31 cellular contexts compared by ENCODE assay signal in the genomic region with DNA sequence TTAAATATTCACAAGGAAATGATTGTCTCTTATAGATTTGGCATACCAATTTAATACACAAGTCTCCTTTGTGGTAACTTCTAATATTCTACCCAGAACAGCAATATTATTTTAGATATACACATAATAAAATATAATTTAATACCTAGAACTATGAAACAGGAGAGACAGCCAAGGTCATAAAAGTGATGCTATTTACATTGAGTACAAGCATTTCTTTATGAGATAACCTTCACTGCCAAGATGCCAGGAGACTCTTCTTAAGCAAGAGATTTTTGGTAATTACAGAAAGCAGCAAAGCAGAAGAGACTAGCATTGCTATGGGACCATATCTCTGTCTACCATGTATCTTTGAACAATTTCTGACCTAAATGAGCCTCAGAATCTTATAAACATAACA.
A peak's percentile ranks its signal among the peaks of the same experiment; 100 is the strongest.
DNase-seq lines count a peak whose midpoint lies in the region; ATAC-seq and TF ChIP-seq lines count a peak whose summit lies in the region.
"Had no signal": no experiment of that assay in that cellular context is flagged by ENCODE, and none has a peak within 500 bp of the region (broad histone marks: within the 10 kb centered on the region; RNA-seq: fewer than 3 reads in every experiment).

No MANE protein-coding gene starts in this region.

- H3K36me3 ChIP-seq in GM23338 (ENCODE audit: insufficient read depth) = no peaks in the 10 kb centered on the region
- H3K36me3 ChIP-seq: BE2C; BLaER1; BLaER1 treated with 17β-estradiol and CSF1 and Interleukin-3, amounts not matched to agents 10 nM and 100 nM had no signal

- H4K20me1 ChIP-seq in GM23338 (replicated peaks; ENCODE audit: insufficient read depth) = no peaks in the 10 kb centered on the region
- H4K20me1 ChIP-seq: BLaER1; BLaER1 treated with 17β-estradiol and CSF1 and Interleukin-3, amounts not matched to agents 10 nM and 100 nM had no signal

- no peaks in the 10 kb centered on the region for H3K79me2 ChIP-seq in GM23338 (replicated peaks; ENCODE audit: insufficient read depth)

- H3K9me2 ChIP-seq in GM23338 (ENCODE audit: insufficient read depth) = no peaks in the 10 kb centered on the region

- H2AFZ ChIP-seq in GM23338 = no peak overlapping the region

- no peaks in the 10 kb centered on the region for H3F3A ChIP-seq in GM23338 (replicated peaks; ENCODE audit: low read depth)

- H3K4me1 Mint-ChIP-seq in GM23338 = peaks cover 7% of the 10 kb centered on the region
- H3K4me1 Mint-ChIP-seq: B cell; CD14-positive monocyte; CD4-positive, alpha-beta memory T cell; CD4-positive, CD25-positive, alpha-beta regulatory T cell; CD8-positive, alpha-beta memory T cell had no signal

- TF ChIP-seq CTCF in LNCaP clone FGC (IDR thresholded peaks at IDR 0.05; ENCODE audit: control insufficient read depth, extremely low read depth, insufficient read depth) (no peak), VCaP (conservative IDR thresholded peaks at IDR 0.05) (no peak), GM23338 (conservative IDR thresholded peaks at IDR 0.05; ENCODE audit: low read depth in 2 of 2) (no peak)

- H3K27me3 ChIP-seq in GM23338 (ENCODE audit: insufficient read depth) = no peaks in the 10 kb centered on the region
- H3K27me3 ChIP-seq: BE2C; BLaER1; BLaER1 treated with 17β-estradiol and CSF1 and Interleukin-3, amounts not matched to agents 10 nM and 100 nM had no signal

- ATAC-seq in GM23338 = no peak
- ATAC-seq: A549; CD8-positive, alpha-beta T cell had no signal

- peaks cover 5% of the 10 kb centered on the region; the same call in 1 of the 2 replicates for H3K4me1 ChIP-seq in GM23338 (ENCODE audit: insufficient read depth)
- H3K4me1 ChIP-seq: A549; BE2C; BLaER1; BLaER1 treated with 17β-estradiol and CSF1 and Interleukin-3, amounts not matched to agents 10 nM and 100 nM; Caco-2 had no signal

- no peaks in the 10 kb centered on the region for H3K27me3 Mint-ChIP-seq in GM23338 (ENCODE audit: insufficient read depth, low read depth, poor library complexity)
- H3K27me3 Mint-ChIP-seq: B cell; CD4-positive, alpha-beta memory T cell; CD4-positive, alpha-beta T cell; CD4-positive, CD25-positive, alpha-beta regulatory T cell; CD8-positive, alpha-beta memory T cell had no signal

- no peaks in the 10 kb centered on the region for H3K36me3 Mint-ChIP-seq in GM23338 (ENCODE audit: low read depth)
- H3K36me3 Mint-ChIP-seq: CD14-positive monocyte; CD4-positive, alpha-beta memory T cell; CD4-positive, CD25-positive, alpha-beta regulatory T cell; CD8-positive, alpha-beta memory T cell; CD8-positive, alpha-beta T cell had no signal

- H3K27ac ChIP-seq in VCaP = peak overlapping the region; percentile 62
- H3K27ac ChIP-seq in GM23338 (ENCODE audit: low read depth) = no peak overlapping the region
- H3K27ac ChIP-seq: 22Rv1; A549; BLaER1; BLaER1 treated with 17β-estradiol and CSF1 and Interleukin-3, amounts not matched to agents 10 nM and 100 nM; C4-2B had no signal

- no peak overlapping the region for H3K27ac Mint-ChIP-seq in GM23338
- H3K27ac Mint-ChIP-seq: B cell; CD14-positive monocyte; CD4-positive, alpha-beta memory T cell; CD4-positive, alpha-beta T cell; CD4-positive, CD25-positive, alpha-beta regulatory T cell; CD8-positive, alpha-beta memory T cell; CD8-positive, alpha-beta T cell had no signal

- H3K9me3 Mint-ChIP-seq in GM23338 = no peaks in the 10 kb centered on the region

- H3K4me2 ChIP-seq in GM23338 = no peak overlapping the region
- H3K4me2 ChIP-seq: A549; BLaER1; BLaER1 treated with 17β-estradiol and CSF1 and Interleukin-3, amounts not matched to agents 10 nM and 100 nM had no signal

- H3K4me3 Mint-ChIP-seq in GM23338 = no peak overlapping the region
- H3K4me3 Mint-ChIP-seq: B cell; CD14-positive monocyte; CD4-positive, alpha-beta memory T cell; CD4-positive, alpha-beta T cell; CD4-positive, CD25-positive, alpha-beta regulatory T cell; CD8-positive, alpha-beta memory T cell; CD8-positive, alpha-beta T cell had no signal

- peak; percentile 94 for DNase-seq in LNCaP clone FGC (ENCODE audit: low read depth)
- DNase-seq in activated CD4-positive, CD25-positive, alpha-beta regulatory T cell (lab: John Stamatoyannopoulos, UW) = no peak
- DNase-seq in GM23338 (ENCODE audit: low spot score) = no peak
- DNase-seq: 8988T; ACHN; AML-193; BE2C; C1 segment of cervical spinal cord; Caco-2; Calu3; CD4-positive, alpha-beta memory T cell; CD4-positive, alpha-beta T cell; CD4-positive, CD25-positive, alpha-beta regulatory T cell; CD8-positive, alpha-beta memory T cell; CD8-positive, alpha-beta T cell; COR-L47; DMS 273 treated with DMSO at 0.1 percent for 48 hours; DMS153; DMS53; DMS79; DMS79 treated with DMSO at 0.1 percent for 48 hours; DND-41; EL had no signal

- H3K4me3 ChIP-seq in LNCaP clone FGC (ENCODE audit: low read depth, low read length) (no peak overlapping the region), GM23338 (no peak overlapping the region)
- H3K4me3 ChIP-seq: A549; BLaER1; BLaER1 treated with 17β-estradiol and CSF1 and Interleukin-3, amounts not matched to agents 10 nM and 100 nM had no signal

TF ChIP-seq in GM23338, 12 proteins besides CTCF, POLR2A, EP300 and RAD21:
- TF ChIP-seq ZNF331 (CRISPR knock-in tag; IDR thresholded peaks at IDR 0.05; ENCODE audit: low read depth) (no peak), JUNB (IDR thresholded peaks at IDR 0.05; ENCODE audit: unreplicated experiment) (no peak), CREB1 (CRISPR knock-in tag; IDR thresholded peaks at IDR 0.05; ENCODE audit: low read depth) (no peak), EZH2phosphoT487 (IDR thresholded peaks at IDR 0.05; ENCODE audit: unreplicated experiment) (no peak), STAT1 (IDR thresholded peaks at IDR 0.05; ENCODE audit: unreplicated experiment) (no peak)
- TF ChIP-seq, protein P1, sequence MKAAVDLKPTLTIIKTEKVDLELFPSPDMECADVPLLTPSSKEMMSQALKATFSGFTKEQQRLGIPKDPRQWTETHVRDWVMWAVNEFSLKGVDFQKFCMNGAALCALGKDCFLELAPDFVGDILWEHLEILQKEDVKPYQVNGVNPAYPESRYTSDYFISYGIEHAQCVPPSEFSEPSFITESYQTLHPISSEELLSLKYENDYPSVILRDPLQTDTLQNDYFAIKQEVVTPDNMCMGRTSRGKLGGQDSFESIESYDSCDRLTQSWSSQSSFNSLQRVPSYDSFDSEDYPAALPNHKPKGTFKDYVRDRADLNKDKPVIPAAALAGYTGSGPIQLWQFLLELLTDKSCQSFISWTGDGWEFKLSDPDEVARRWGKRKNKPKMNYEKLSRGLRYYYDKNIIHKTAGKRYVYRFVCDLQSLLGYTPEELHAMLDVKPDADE (IDR thresholded peaks at IDR 0.05) = no peak
- TF ChIP-seq, protein P2, sequence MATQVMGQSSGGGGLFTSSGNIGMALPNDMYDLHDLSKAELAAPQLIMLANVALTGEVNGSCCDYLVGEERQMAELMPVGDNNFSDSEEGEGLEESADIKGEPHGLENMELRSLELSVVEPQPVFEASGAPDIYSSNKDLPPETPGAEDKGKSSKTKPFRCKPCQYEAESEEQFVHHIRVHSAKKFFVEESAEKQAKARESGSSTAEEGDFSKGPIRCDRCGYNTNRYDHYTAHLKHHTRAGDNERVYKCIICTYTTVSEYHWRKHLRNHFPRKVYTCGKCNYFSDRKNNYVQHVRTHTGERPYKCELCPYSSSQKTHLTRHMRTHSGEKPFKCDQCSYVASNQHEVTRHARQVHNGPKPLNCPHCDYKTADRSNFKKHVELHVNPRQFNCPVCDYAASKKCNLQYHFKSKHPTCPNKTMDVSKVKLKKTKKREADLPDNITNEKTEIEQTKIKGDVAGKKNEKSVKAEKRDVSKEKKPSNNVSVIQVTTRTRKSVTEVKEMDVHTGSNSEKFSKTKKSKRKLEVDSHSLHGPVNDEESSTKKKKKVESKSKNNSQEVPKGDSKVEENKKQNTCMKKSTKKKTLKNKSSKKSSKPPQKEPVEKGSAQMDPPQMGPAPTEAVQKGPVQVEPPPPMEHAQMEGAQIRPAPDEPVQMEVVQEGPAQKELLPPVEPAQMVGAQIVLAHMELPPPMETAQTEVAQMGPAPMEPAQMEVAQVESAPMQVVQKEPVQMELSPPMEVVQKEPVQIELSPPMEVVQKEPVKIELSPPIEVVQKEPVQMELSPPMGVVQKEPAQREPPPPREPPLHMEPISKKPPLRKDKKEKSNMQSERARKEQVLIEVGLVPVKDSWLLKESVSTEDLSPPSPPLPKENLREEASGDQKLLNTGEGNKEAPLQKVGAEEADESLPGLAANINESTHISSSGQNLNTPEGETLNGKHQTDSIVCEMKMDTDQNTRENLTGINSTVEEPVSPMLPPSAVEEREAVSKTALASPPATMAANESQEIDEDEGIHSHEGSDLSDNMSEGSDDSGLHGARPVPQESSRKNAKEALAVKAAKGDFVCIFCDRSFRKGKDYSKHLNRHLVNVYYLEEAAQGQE (IDR thresholded peaks at IDR 0.05; ENCODE audit: unreplicated experiment) = no peak
